ENCODE assay signal across 8 cellular contexts in genomic region chr17:67717192-67717623, GRCh38. TPM values are rescaled to one million over a fixed set of nuclear protein-coding genes. Genes with fewer than 3 reads are reported as not detected.
DNase-seq lines count a peak whose midpoint lies in the region; ATAC-seq and TF ChIP-seq lines count a peak whose summit lies in the region.

No MANE protein-coding gene starts in this region.

- TF ChIP-seq CTCF in activated B cell treated with CpG ODN at 0.5 μM for 24 hours (IDR thresholded peaks at IDR 0.05), result no peak

- CTCF ChIA-PET in activated B cell treated with CpG ODN at 0.5 μM for 24 hours (lab: Charles Lee), result no interaction called here

- peak overlapping the region; percentile 100 for H3K4me3 Mint-ChIP-seq in activated B cell treated with CpG ODN at 0.5 μM for 24 hours
- H3K4me3 Mint-ChIP-seq in stimulated activated effector memory CD8-positive, alpha-beta T cell treated with anti-CD3 and anti-CD28 coated beads, Interleukin-12 subunit alpha, Interleukin-12 subunit beta, amount 100 ng/mL, for 72 hours, result peak overlapping the region; percentile 100

- POLR2A ChIA-PET in activated B cell treated with CpG ODN at 0.5 μM for 24 hours (lab: Charles Lee), result interaction anchor here (0.5 to 2.2 kb wide), 11 partner anchors 10 to 795 kb away, joined by 3 to 9 read pairs (median 4); partner anchors contain the start of genes BPTF, PITPNC1, PRKAR1A and WIPI1

- peak; percentile 10 for DNase-seq in NCI-H2196 (lab: John Stamatoyannopoulos, UW; ENCODE audit: unreplicated experiment)
- DNase-seq in NCI-H2196 treated with DMSO at 0.1 percent for 48 hours (lab: John Stamatoyannopoulos, UW; ENCODE audit: unreplicated experiment), result no peak
- no peak for DNase-seq in activated B cell treated with CpG ODN at 0.5 μM for 24 hours
- peak; percentile 16 for DNase-seq in hepatic stellate cell (ENCODE audit: low spot score)
- DNase-seq in stimulated activated effector memory CD8-positive, alpha-beta T cell treated with anti-CD3 and anti-CD28 coated beads, Interleukin-12 subunit alpha, Interleukin-12 subunit beta, amount 100 ng/mL, for 72 hours (ENCODE audit: low spot score in 2 of 2), result peak in 1 of 2 donors; percentile 53
- no peak for DNase-seq in mucosa of gallbladder (ENCODE audit: low spot score)
- no peak for DNase-seq in stimulated activated CD4-positive, alpha-beta T cell treated with anti-CD3 and anti-CD28 coated beads, Interleukin-4, amount 100 ng/mL, for 4 hours

- intact Hi-C loops in activated B cell treated with CpG ODN at 0.5 μM for 24 hours (cut with micrococcal nuclease), result loop anchor here (1.0 kb wide), 10 partner anchors 96 to 795 kb away; partner anchors contain the start of genes BPTF, HELZ, KPNA2 and PITPNC1

- H3K27me3 Mint-ChIP-seq in activated B cell treated with CpG ODN at 0.5 μM for 24 hours, result no peaks in the 10 kb centered on the region

- peaks cover 30% of the 10 kb centered on the region for H3K36me3 Mint-ChIP-seq in activated B cell treated with CpG ODN at 0.5 μM for 24 hours (ENCODE audit: low read depth)
- peaks cover 45% of the 10 kb centered on the region for H3K36me3 Mint-ChIP-seq in stimulated activated effector memory CD8-positive, alpha-beta T cell treated with anti-CD3 and anti-CD28 coated beads, Interleukin-12 subunit alpha, Interleukin-12 subunit beta, amount 100 ng/mL, for 72 hours

- H3K4me1 Mint-ChIP-seq in activated B cell treated with CpG ODN at 0.5 μM for 24 hours, result peaks cover 30% of the 10 kb centered on the region
- peaks cover 24% of the 10 kb centered on the region for H3K4me1 Mint-ChIP-seq in stimulated activated effector memory CD8-positive, alpha-beta T cell treated with anti-CD3 and anti-CD28 coated beads, Interleukin-12 subunit alpha, Interleukin-12 subunit beta, amount 100 ng/mL, for 72 hours

- H3K9me3 Mint-ChIP-seq in activated B cell treated with CpG ODN at 0.5 μM for 24 hours, result no peaks in the 10 kb centered on the region
- H3K9me3 Mint-ChIP-seq in stimulated activated effector memory CD8-positive, alpha-beta T cell treated with anti-CD3 and anti-CD28 coated beads, Interleukin-12 subunit alpha, Interleukin-12 subunit beta, amount 100 ng/mL, for 72 hours, result no peaks in the 10 kb centered on the region

- ATAC-seq in activated B cell treated with CpG ODN at 0.5 μM for 24 hours (ENCODE audit: low read depth) (no peak), GM18502 (IDR thresholded peaks at IDR 0.05; ENCODE audit: poor library complexity, unreplicated experiment) (no peak)
- ATAC-seq in stimulated activated effector memory CD8-positive, alpha-beta T cell treated with anti-CD3 and anti-CD28 coated beads, Interleukin-12 subunit alpha, Interleukin-12 subunit beta, amount 100 ng/mL, for 72 hours, result no peak

- peak overlapping the region; percentile 99 for H3K27ac Mint-ChIP-seq in activated B cell treated with CpG ODN at 0.5 μM for 24 hours
- H3K27ac Mint-ChIP-seq in stimulated activated effector memory CD8-positive, alpha-beta T cell treated with anti-CD3 and anti-CD28 coated beads, Interleukin-12 subunit alpha, Interleukin-12 subunit beta, amount 100 ng/mL, for 72 hours, result peak overlapping the region; percentile 99

RNA-seq across cellular contexts. Expression of gene NOL11, which starts 0.5 kb away (rescaled TPM):
- total RNA-seq in activated B cell treated with CpG ODN at 0.5 μM for 24 hours (67.9 and 70.6 TPM in 2 replicates), mucosa of gallbladder (24.9 TPM)

Comparison
In these comparisons a context has a peak if more than half of its experiments do, and no peak if none do; other contexts are left out.
1. DNase-seq: peak in NCI-H2196 (single experiment) and hepatic stellate cell (single experiment); none in NCI-H2196 treated with DMSO at 0.1 percent for 48 hours (single experiment), activated B cell treated with CpG ODN at 0.5 μM for 24 hours (single experiment), mucosa of gallbladder (single experiment) and stimulated activated CD4-positive, alpha-beta T cell treated with anti-CD3 and anti-CD28 coated beads, Interleukin-4, amount 100 ng/mL, for 4 hours (0 of 2).